ENCODE assay signal across 8 cellular contexts in genomic region chr2:26033270-26033768, GRCh38. TPM values are rescaled to one million over a fixed set of nuclear protein-coding genes. Genes with fewer than 3 reads are reported as not detected.
DNase-seq lines count a peak whose midpoint lies in the region; ATAC-seq and TF ChIP-seq lines count a peak whose summit lies in the region.

No MANE protein-coding gene starts in this region.

- H3K27ac ChIP-seq in VCaP: peak overlapping the region; percentile 95

- H3K27ac Mint-ChIP-seq in naive thymus-derived CD8-positive, alpha-beta T cell: peak overlapping the region; percentile 89 to 97 (median 94)

- ATAC-seq in GM18520 (IDR thresholded peaks at IDR 0.05; ENCODE audit: unreplicated experiment): peak; percentile 0
- peak; percentile 24 for ATAC-seq in HG03103 (IDR thresholded peaks at IDR 0.05; ENCODE audit: low read depth, unreplicated experiment)
- peak; percentile 12 to 38 for ATAC-seq in naive thymus-derived CD8-positive, alpha-beta T cell

- POLR2A ChIA-PET in naive thymus-derived CD8-positive, alpha-beta T cell (lab: Charles Lee): interaction anchor here (0.6 to 2.0 kb wide), 12 partner anchors 8 to 312 kb away, joined by 3 to 12 read pairs (median 6); partner anchors contain the start of genes ASXL2 and SELENOI

- H3K4me3 ChIP-seq in fibroblast of mammary gland (ENCODE audit: control insufficient read depth, low read depth, low read length): peak overlapping the region; percentile 81

- no peaks in the 10 kb centered on the region for H3K27me3 Mint-ChIP-seq in naive thymus-derived CD8-positive, alpha-beta T cell

- DNase-seq in AG09319 (ENCODE audit: extremely low read depth, low read depth): peak; percentile 46
- peak; percentile 92 for DNase-seq in NCI-H2107 (lab: John Stamatoyannopoulos, UW)
- DNase-seq in fibroblast of mammary gland (ENCODE audit: low read depth): peak; percentile 79
- DNase-seq in naive thymus-derived CD8-positive, alpha-beta T cell: peak in 1 of 10 donors; percentile 11
- DNase-seq in AG08395 (ENCODE audit: low spot score): no peak

- H3K4me3 Mint-ChIP-seq in naive thymus-derived CD8-positive, alpha-beta T cell: peak overlapping the region; percentile 90 to 98 (median 95)

- H3K9me3 Mint-ChIP-seq in naive thymus-derived CD8-positive, alpha-beta T cell: no peaks in the 10 kb centered on the region

- H3K4me1 Mint-ChIP-seq in naive thymus-derived CD8-positive, alpha-beta T cell: peaks cover 12 to 42% (median 39%) of the 10 kb centered on the region in 4 donors

- H3K36me3 Mint-ChIP-seq in naive thymus-derived CD8-positive, alpha-beta T cell: peaks cover 0 to 12% (median 0%) of the 10 kb centered on the region in 3 donors

- no peak for TF ChIP-seq CTCF in AG09319 (IDR thresholded peaks at IDR 0.05; ENCODE audit: low read depth, low read length)
- no peak for TF ChIP-seq CTCF in VCaP (conservative IDR thresholded peaks at IDR 0.05)
- TF ChIP-seq CTCF in fibroblast of mammary gland (conservative IDR thresholded peaks at IDR 0.05; ENCODE audit: control insufficient read depth, insufficient read depth, low read depth, low read length): no peak

RNA-seq across cellular contexts. Expression of gene RAB10, which starts 0.6 kb away (rescaled TPM):
- 10 to 100 TPM; 62.6 to 72.0 TPM for total RNA-seq in naive thymus-derived CD8-positive, alpha-beta T cell
- 10 to 100 TPM; 64.0 to 80.5 (median 66.6) TPM for polyA plus RNA-seq in naive thymus-derived CD8-positive, alpha-beta T cell

RNA-seq across cellular contexts. Expression of gene KIF3C, which starts 51.0 kb away (rescaled TPM):
- 1 to 10 TPM; 4.1 to 4.9 TPM for total RNA-seq in naive thymus-derived CD8-positive, alpha-beta T cell
- 1 to 10 TPM in 2 of 3 donors, under 1 TPM in 1; 0.63 to 1.1 (median 1.1) TPM for polyA plus RNA-seq in naive thymus-derived CD8-positive, alpha-beta T cell
